ENCODE assay signal across 13 cellular contexts in genomic region chr2:200377143-200377773, GRCh38.
DNase-seq lines count a peak whose midpoint lies in the region; ATAC-seq and TF ChIP-seq lines count a peak whose summit lies in the region.
"Had no signal": no experiment of that assay in that cellular context is flagged by ENCODE, and none has a peak within 500 bp of the region (broad histone marks: within the 10 kb centered on the region; RNA-seq: fewer than 3 reads in every experiment).

No MANE protein-coding gene starts in this region.

- H3K36me3 ChIP-seq in ascending aorta (no peaks in the 10 kb centered on the region), mucosa of descending colon (ENCODE audit: low read depth) (no peaks in the 10 kb centered on the region), transverse colon (no peaks in the 10 kb centered on the region)

- no peak for TF ChIP-seq EP300 in transverse colon (IDR thresholded peaks at IDR 0.05; ENCODE audit: low read depth)

- H3K4me1 ChIP-seq in ascending aorta (peaks cover 0 to 53% of the 10 kb centered on the region in 2 donors), mucosa of descending colon (ENCODE audit: low read depth) (peaks cover 63% of the 10 kb centered on the region), transverse colon (peaks cover 38 to 83% (median 65%) of the 10 kb centered on the region in 4 donors)

- no peak for DNase-seq in activated naive CD8-positive, alpha-beta T cell treated with anti-CD3 and anti-CD28 coated beads, Interleukin-2, amount 10 ng/mL, durations not matched to agents 7 days and 5 days
- DNase-seq in activated naive CD8-positive, alpha-beta T cell treated with anti-CD3 and anti-CD28 coated beads for 36 hours, result no peak
- no peak for DNase-seq in ascending aorta (ENCODE audit: low spot score in 2 of 2)
- DNase-seq in mucosa of descending colon, result no peak
- DNase-seq in transverse colon, result peak; percentile 21
- DNase-seq in COLO668 (lab: John Stamatoyannopoulos, UW; ENCODE audit: unreplicated experiment), result no peak
- DNase-seq in SIG-M5 (lab: John Stamatoyannopoulos, UW), result no peak
- DNase-seq in activated T-cell treated with anti-CD3 and anti-CD28 coated beads, Interleukin-2, amount 50 U/mL, for 4 hours, result no peak
- DNase-seq: activated T-cell treated with anti-CD3 and anti-CD28 coated beads, Interleukin-2, amount 50 U/mL, for 1 hour; brain microvascular endothelial cell; NCI-H1694 treated with DMSO at 0.1 percent for 48 hours; T-helper 9 cell had no signal

- no peaks in the 10 kb centered on the region for H3K9me3 ChIP-seq in ascending aorta
- no peaks in the 10 kb centered on the region for H3K9me3 ChIP-seq in mucosa of descending colon
- H3K9me3 ChIP-seq in transverse colon, result no peaks in the 10 kb centered on the region

- ATAC-seq in activated naive CD8-positive, alpha-beta T cell treated with anti-CD3 and anti-CD28 coated beads, Interleukin-2, amount 10 ng/mL, durations not matched to agents 7 days and 5 days (ENCODE audit: low read depth), result no peak
- peak; percentile 36 for ATAC-seq in mucosa of descending colon
- ATAC-seq in activated T-cell treated with anti-CD3 and anti-CD28 coated beads, Interleukin-2, amount 50 U/mL, for 4 hours, result no peak

- WGBS in transverse colon (ENCODE audit: low coverage in 1 of 2), 2 donors, result 34 to 47% methylated on average over 4 to 7 of the region's 7 CpGs

- H3K27ac Mint-ChIP-seq in activated naive CD8-positive, alpha-beta T cell treated with anti-CD3 and anti-CD28 coated beads, Interleukin-2, amount 10 ng/mL, durations not matched to agents 7 days and 5 days, result peak overlapping the region; percentile 80
- H3K27ac Mint-ChIP-seq in activated naive CD8-positive, alpha-beta T cell treated with anti-CD3 and anti-CD28 coated beads for 36 hours, result no peak overlapping the region

- peaks cover 76% of the 10 kb centered on the region for H3K4me1 Mint-ChIP-seq in activated naive CD8-positive, alpha-beta T cell treated with anti-CD3 and anti-CD28 coated beads, Interleukin-2, amount 10 ng/mL, durations not matched to agents 7 days and 5 days
- peaks cover 63% of the 10 kb centered on the region for H3K4me1 Mint-ChIP-seq in activated naive CD8-positive, alpha-beta T cell treated with anti-CD3 and anti-CD28 coated beads for 36 hours
- H3K4me1 Mint-ChIP-seq in activated T-cell treated with anti-CD3 and anti-CD28 coated beads, Interleukin-2, amount 50 U/mL, for 4 hours (ENCODE audit: low read depth), result peaks cover 61% of the 10 kb centered on the region

- TF ChIP-seq CTCF in ascending aorta (IDR thresholded peaks at IDR 0.05) (no peak), mucosa of descending colon (IDR thresholded peaks at IDR 0.05) (no peak), transverse colon (IDR thresholded peaks at IDR 0.05) (no peak)

- intact Hi-C loops in ascending aorta (cut with DNase I) (no loop called here), mucosa of descending colon (cut with DNase I, micrococcal nuclease) (no loop called here), transverse colon (cut with DNase I; ENCODE audit: low total_unique reads) (loop anchor here (10.0 kb wide), 1 partner anchor 72 kb away; the partner anchor contains the start of gene SPATS2L)

- H3K9me3 Mint-ChIP-seq in activated naive CD8-positive, alpha-beta T cell treated with anti-CD3 and anti-CD28 coated beads, Interleukin-2, amount 10 ng/mL, durations not matched to agents 7 days and 5 days, result no peaks in the 10 kb centered on the region
- H3K9me3 Mint-ChIP-seq in activated naive CD8-positive, alpha-beta T cell treated with anti-CD3 and anti-CD28 coated beads for 36 hours, result no peaks in the 10 kb centered on the region
- no peaks in the 10 kb centered on the region for H3K9me3 Mint-ChIP-seq in activated T-cell treated with anti-CD3 and anti-CD28 coated beads, Interleukin-2, amount 50 U/mL, for 4 hours

- no peak overlapping the region for H3K4me3 Mint-ChIP-seq in activated naive CD8-positive, alpha-beta T cell treated with anti-CD3 and anti-CD28 coated beads, Interleukin-2, amount 10 ng/mL, durations not matched to agents 7 days and 5 days
- no peak overlapping the region for H3K4me3 Mint-ChIP-seq in activated naive CD8-positive, alpha-beta T cell treated with anti-CD3 and anti-CD28 coated beads for 36 hours
- H3K4me3 Mint-ChIP-seq in activated T-cell treated with anti-CD3 and anti-CD28 coated beads, Interleukin-2, amount 50 U/mL, for 4 hours, result no peak overlapping the region

- H3K4me3 ChIP-seq in ascending aorta (no peak overlapping the region), mucosa of descending colon (no peak overlapping the region), transverse colon (no peak overlapping the region)
- H3K4me3 ChIP-seq: lung had no signal

- no peaks in the 10 kb centered on the region for H3K27me3 ChIP-seq in ascending aorta
- H3K27me3 ChIP-seq in transverse colon, result no peaks in the 10 kb centered on the region
- H3K27me3 ChIP-seq: brain microvascular endothelial cell had no signal

- peaks cover 4% of the 10 kb centered on the region for H3K36me3 Mint-ChIP-seq in activated naive CD8-positive, alpha-beta T cell treated with anti-CD3 and anti-CD28 coated beads, Interleukin-2, amount 10 ng/mL, durations not matched to agents 7 days and 5 days
- peaks cover 3% of the 10 kb centered on the region for H3K36me3 Mint-ChIP-seq in activated naive CD8-positive, alpha-beta T cell treated with anti-CD3 and anti-CD28 coated beads for 36 hours
- no peaks in the 10 kb centered on the region for H3K36me3 Mint-ChIP-seq in activated T-cell treated with anti-CD3 and anti-CD28 coated beads, Interleukin-2, amount 50 U/mL, for 4 hours (ENCODE audit: insufficient read depth)

- H3K27me3 Mint-ChIP-seq in activated naive CD8-positive, alpha-beta T cell treated with anti-CD3 and anti-CD28 coated beads, Interleukin-2, amount 10 ng/mL, durations not matched to agents 7 days and 5 days, result no peaks in the 10 kb centered on the region
- H3K27me3 Mint-ChIP-seq in activated naive CD8-positive, alpha-beta T cell treated with anti-CD3 and anti-CD28 coated beads for 36 hours, result no peaks in the 10 kb centered on the region
- no peaks in the 10 kb centered on the region for H3K27me3 Mint-ChIP-seq in activated T-cell treated with anti-CD3 and anti-CD28 coated beads, Interleukin-2, amount 50 U/mL, for 4 hours (ENCODE audit: low read depth)

- no peak for TF ChIP-seq POLR2A in transverse colon (IDR thresholded peaks at IDR 0.05)

- in situ Hi-C loops in transverse colon (cut with MboI; ENCODE audit: low pct_ligation_motif_present in 1 of 4, low pct_unique_long_range_greater_than_20kb in 1 of 4, low sequenced_read_pairs in 3 of 4), result no loop called here

- POLR2A ChIA-PET in activated naive CD8-positive, alpha-beta T cell treated with anti-CD3 and anti-CD28 coated beads, Interleukin-2, amount 10 ng/mL, durations not matched to agents 7 days and 5 days (lab: Charles Lee), result interaction anchor here (1.1 kb wide), 1 partner anchor 68 kb away, joined by 3 read pairs; no protein-coding TSS in a partner anchor

- H3K27ac ChIP-seq in ascending aorta (peak overlapping the region; percentile 73 to 81), transverse colon (peak overlapping the region; percentile 83 to 91 (median 88))
